Comparison of ENCODE assay signal across 1 cellular context in genomic region chr3:196969660-196970546, GRCh38.
A peak's percentile ranks its signal among the peaks of the same experiment; 100 is the strongest.
TF ChIP-seq lines count a peak whose summit lies in the region.

No MANE protein-coding gene starts in this region.

TF ChIP-seq in K562, 482 proteins besides CTCF, POLR2A, EP300 and RAD21 (continued from another document and continues in another):
- TF ChIP-seq JUN (IDR thresholded peaks at IDR 0.05; ENCODE audit: borderline replicate concordance, low read depth, low read length) (no peak; the same call in 1 of the 2 replicates), JUN (CRISPR knock-in tag; IDR thresholded peaks at IDR 0.05; ENCODE audit: borderline replicate concordance) (0 out of 2 replicates have a peak, but pooled peaks have one; percentile 40), ZNF146 (CRISPR knock-in tag; IDR thresholded peaks at IDR 0.05; ENCODE audit: unreplicated experiment) (no peak), ZBTB34 (CRISPR knock-in tag; IDR thresholded peaks at IDR 0.05) (no peak), HNRNPUL1 (IDR thresholded peaks at IDR 0.05; ENCODE audit: low read length) (no peak), CREB5 (CRISPR knock-in tag; IDR thresholded peaks at IDR 0.05) (no peak), ZNF184 (CRISPR knock-in tag; IDR thresholded peaks at IDR 0.05) (no peak), NFRKB (IDR thresholded peaks at IDR 0.05; ENCODE audit: low read depth) (no peak), ELF2 (CRISPR knock-in tag; IDR thresholded peaks at IDR 0.05) (no peak), MEIS2 (IDR thresholded peaks at IDR 0.05; ENCODE audit: partially characterized antibody) (no peak), EZH2 (IDR thresholded peaks at IDR 0.05; ENCODE audit: borderline replicate concordance, low read depth, low read length) (no peak), RBM17 (IDR thresholded peaks at IDR 0.05; ENCODE audit: borderline replicate concordance, low read depth, low read length) (no peak), FOXP4 (CRISPR knock-in tag; IDR thresholded peaks at IDR 0.05; ENCODE audit: borderline replicate concordance) (no peak), ZNF354B (CRISPR knock-in tag; IDR thresholded peaks at IDR 0.05) (no peak), KDM1A (IDR thresholded peaks at IDR 0.05) (no peak), RFX1 (IDR thresholded peaks at IDR 0.05) (no peak), RAD51 (IDR thresholded peaks at IDR 0.05; ENCODE audit: borderline replicate concordance, low read depth) (no peak), OTX1 (CRISPR knock-in tag; IDR thresholded peaks at IDR 0.05) (no peak)
- TF ChIP-seq, protein P1, sequence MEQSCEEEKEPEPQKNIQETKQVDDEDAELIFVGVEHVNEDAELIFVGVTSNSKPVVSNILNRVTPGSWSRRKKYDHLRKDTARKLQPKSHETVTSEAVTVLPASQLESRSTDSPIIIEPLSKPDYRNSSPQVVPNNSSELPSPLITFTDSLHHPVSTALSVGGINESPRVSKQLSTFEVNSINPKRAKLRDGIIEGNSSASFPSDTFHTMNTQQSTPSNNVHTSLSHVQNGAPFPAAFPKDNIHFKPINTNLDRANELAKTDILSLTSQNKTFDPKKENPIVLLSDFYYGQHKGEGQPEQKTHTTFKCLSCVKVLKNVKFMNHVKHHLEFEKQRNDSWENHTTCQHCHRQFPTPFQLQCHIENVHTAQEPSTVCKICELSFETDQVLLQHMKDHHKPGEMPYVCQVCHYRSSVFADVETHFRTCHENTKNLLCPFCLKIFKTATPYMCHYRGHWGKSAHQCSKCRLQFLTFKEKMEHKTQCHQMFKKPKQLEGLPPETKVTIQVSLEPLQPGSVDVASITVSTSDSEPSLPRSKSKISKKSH (CRISPR knock-in tag; IDR thresholded peaks at IDR 0.05), result no peak
- TF ChIP-seq, protein P2, sequence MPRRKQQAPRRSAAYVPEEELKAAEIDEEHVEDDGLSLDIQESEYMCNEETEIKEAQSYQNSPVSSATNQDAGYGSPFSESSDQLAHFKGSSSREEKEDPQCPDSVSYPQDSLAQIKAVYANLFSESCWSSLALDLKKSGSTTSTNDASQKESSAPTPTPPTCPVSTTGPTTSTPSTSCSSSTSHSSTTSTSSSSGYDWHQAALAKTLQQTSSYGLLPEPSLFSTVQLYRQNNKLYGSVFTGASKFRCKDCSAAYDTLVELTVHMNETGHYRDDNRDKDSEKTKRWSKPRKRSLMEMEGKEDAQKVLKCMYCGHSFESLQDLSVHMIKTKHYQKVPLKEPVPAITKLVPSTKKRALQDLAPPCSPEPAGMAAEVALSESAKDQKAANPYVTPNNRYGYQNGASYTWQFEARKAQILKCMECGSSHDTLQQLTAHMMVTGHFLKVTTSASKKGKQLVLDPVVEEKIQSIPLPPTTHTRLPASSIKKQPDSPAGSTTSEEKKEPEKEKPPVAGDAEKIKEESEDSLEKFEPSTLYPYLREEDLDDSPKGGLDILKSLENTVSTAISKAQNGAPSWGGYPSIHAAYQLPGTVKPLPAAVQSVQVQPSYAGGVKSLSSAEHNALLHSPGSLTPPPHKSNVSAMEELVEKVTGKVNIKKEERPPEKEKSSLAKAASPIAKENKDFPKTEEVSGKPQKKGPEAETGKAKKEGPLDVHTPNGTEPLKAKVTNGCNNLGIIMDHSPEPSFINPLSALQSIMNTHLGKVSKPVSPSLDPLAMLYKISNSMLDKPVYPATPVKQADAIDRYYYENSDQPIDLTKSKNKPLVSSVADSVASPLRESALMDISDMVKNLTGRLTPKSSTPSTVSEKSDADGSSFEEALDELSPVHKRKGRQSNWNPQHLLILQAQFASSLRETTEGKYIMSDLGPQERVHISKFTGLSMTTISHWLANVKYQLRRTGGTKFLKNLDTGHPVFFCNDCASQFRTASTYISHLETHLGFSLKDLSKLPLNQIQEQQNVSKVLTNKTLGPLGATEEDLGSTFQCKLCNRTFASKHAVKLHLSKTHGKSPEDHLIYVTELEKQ (CRISPR knock-in tag; IDR thresholded peaks at IDR 0.05), result no peak
- TF ChIP-seq, protein P3, sequence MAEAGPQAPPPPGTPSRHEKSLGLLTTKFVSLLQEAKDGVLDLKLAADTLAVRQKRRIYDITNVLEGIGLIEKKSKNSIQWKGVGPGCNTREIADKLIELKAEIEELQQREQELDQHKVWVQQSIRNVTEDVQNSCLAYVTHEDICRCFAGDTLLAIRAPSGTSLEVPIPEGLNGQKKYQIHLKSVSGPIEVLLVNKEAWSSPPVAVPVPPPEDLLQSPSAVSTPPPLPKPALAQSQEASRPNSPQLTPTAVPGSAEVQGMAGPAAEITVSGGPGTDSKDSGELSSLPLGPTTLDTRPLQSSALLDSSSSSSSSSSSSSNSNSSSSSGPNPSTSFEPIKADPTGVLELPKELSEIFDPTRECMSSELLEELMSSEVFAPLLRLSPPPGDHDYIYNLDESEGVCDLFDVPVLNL (CRISPR knock-in tag; IDR thresholded peaks at IDR 0.05; ENCODE audit: low read depth), result no peak
- TF ChIP-seq, protein P4, sequence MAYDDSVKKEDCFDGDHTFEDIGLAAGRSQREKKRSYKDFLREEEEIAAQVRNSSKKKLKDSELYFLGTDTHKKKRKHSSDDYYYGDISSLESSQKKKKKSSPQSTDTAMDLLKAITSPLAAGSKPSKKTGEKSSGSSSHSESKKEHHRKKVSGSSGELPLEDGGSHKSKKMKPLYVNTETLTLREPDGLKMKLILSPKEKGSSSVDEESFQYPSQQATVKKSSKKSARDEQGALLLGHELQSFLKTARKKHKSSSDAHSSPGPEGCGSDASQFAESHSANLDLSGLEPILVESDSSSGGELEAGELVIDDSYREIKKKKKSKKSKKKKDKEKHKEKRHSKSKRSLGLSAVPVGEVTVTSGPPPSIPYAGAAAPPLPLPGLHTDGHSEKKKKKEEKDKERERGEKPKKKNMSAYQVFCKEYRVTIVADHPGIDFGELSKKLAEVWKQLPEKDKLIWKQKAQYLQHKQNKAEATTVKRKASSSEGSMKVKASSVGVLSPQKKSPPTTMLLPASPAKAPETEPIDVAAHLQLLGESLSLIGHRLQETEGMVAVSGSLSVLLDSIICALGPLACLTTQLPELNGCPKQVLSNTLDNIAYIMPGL (CRISPR knock-in tag; IDR thresholded peaks at IDR 0.05), result peak; percentile 94
- TF ChIP-seq, protein P5, sequence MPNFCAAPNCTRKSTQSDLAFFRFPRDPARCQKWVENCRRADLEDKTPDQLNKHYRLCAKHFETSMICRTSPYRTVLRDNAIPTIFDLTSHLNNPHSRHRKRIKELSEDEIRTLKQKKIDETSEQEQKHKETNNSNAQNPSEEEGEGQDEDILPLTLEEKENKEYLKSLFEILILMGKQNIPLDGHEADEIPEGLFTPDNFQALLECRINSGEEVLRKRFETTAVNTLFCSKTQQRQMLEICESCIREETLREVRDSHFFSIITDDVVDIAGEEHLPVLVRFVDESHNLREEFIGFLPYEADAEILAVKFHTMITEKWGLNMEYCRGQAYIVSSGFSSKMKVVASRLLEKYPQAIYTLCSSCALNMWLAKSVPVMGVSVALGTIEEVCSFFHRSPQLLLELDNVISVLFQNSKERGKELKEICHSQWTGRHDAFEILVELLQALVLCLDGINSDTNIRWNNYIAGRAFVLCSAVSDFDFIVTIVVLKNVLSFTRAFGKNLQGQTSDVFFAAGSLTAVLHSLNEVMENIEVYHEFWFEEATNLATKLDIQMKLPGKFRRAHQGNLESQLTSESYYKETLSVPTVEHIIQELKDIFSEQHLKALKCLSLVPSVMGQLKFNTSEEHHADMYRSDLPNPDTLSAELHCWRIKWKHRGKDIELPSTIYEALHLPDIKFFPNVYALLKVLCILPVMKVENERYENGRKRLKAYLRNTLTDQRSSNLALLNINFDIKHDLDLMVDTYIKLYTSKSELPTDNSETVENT (CRISPR knock-in tag; IDR thresholded peaks at IDR 0.05), result peak; percentile 79
- TF ChIP-seq, protein P6, sequence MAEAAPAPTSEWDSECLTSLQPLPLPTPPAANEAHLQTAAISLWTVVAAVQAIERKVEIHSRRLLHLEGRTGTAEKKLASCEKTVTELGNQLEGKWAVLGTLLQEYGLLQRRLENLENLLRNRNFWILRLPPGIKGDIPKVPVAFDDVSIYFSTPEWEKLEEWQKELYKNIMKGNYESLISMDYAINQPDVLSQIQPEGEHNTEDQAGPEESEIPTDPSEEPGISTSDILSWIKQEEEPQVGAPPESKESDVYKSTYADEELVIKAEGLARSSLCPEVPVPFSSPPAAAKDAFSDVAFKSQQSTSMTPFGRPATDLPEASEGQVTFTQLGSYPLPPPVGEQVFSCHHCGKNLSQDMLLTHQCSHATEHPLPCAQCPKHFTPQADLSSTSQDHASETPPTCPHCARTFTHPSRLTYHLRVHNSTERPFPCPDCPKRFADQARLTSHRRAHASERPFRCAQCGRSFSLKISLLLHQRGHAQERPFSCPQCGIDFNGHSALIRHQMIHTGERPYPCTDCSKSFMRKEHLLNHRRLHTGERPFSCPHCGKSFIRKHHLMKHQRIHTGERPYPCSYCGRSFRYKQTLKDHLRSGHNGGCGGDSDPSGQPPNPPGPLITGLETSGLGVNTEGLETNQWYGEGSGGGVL (CRISPR knock-in tag; IDR thresholded peaks at IDR 0.05), result no peak
- TF ChIP-seq, protein P7, sequence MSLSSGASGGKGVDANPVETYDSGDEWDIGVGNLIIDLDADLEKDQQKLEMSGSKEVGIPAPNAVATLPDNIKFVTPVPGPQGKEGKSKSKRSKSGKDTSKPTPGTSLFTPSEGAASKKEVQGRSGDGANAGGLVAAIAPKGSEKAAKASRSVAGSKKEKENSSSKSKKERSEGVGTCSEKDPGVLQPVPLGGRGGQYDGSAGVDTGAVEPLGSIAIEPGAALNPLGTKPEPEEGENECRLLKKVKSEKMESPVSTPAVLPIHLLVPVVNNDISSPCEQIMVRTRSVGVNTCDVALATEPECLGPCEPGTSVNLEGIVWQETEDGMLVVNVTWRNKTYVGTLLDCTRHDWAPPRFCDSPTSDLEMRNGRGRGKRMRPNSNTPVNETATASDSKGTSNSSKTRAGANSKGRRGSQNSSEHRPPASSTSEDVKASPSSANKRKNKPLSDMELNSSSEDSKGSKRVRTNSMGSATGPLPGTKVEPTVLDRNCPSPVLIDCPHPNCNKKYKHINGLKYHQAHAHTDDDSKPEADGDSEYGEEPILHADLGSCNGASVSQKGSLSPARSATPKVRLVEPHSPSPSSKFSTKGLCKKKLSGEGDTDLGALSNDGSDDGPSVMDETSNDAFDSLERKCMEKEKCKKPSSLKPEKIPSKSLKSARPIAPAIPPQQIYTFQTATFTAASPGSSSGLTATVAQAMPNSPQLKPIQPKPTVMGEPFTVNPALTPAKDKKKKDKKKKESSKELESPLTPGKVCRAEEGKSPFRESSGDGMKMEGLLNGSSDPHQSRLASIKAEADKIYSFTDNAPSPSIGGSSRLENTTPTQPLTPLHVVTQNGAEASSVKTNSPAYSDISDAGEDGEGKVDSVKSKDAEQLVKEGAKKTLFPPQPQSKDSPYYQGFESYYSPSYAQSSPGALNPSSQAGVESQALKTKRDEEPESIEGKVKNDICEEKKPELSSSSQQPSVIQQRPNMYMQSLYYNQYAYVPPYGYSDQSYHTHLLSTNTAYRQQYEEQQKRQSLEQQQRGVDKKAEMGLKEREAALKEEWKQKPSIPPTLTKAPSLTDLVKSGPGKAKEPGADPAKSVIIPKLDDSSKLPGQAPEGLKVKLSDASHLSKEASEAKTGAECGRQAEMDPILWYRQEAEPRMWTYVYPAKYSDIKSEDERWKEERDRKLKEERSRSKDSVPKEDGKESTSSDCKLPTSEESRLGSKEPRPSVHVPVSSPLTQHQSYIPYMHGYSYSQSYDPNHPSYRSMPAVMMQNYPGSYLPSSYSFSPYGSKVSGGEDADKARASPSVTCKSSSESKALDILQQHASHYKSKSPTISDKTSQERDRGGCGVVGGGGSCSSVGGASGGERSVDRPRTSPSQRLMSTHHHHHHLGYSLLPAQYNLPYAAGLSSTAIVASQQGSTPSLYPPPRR (CRISPR knock-in tag; IDR thresholded peaks at IDR 0.05; ENCODE audit: borderline replicate concordance), result peak; percentile 52; the same call in 1 of the 2 replicates
- TF ChIP-seq, protein P8, sequence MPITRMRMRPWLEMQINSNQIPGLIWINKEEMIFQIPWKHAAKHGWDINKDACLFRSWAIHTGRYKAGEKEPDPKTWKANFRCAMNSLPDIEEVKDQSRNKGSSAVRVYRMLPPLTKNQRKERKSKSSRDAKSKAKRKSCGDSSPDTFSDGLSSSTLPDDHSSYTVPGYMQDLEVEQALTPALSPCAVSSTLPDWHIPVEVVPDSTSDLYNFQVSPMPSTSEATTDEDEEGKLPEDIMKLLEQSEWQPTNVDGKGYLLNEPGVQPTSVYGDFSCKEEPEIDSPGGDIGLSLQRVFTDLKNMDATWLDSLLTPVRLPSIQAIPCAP (CRISPR knock-in tag; IDR thresholded peaks at IDR 0.05; ENCODE audit: borderline replicate concordance), result no peak
- TF ChIP-seq, protein P9, sequence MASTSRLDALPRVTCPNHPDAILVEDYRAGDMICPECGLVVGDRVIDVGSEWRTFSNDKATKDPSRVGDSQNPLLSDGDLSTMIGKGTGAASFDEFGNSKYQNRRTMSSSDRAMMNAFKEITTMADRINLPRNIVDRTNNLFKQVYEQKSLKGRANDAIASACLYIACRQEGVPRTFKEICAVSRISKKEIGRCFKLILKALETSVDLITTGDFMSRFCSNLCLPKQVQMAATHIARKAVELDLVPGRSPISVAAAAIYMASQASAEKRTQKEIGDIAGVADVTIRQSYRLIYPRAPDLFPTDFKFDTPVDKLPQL (IDR thresholded peaks at IDR 0.05; ENCODE audit: extremely low read depth, insufficient read length), result no peak
